10 cellular contexts compared by ENCODE assay signal in genomic region chrX:48835524-48836329, GRCh38.
DNase-seq lines count a peak whose midpoint lies in the region; ATAC-seq, FAIRE-seq and TF ChIP-seq lines count a peak whose summit lies in the region.
"Had no signal": no experiment of that assay in that cellular context is flagged by ENCODE, and none has a peak within 500 bp of the region (broad histone marks: within the 10 kb centered on the region; RNA-seq: fewer than 3 reads in every experiment).

PCSK1N (minus strand) TSS chrX:48835610; CDS start chrX:48835532, 78 bp downstream.

- peak; percentile 42 for DNase-seq in DMS 273 treated with DMSO at 0.1 percent for 48 hours (lab: John Stamatoyannopoulos, UW)
- DNase-seq in NCI-H2029 treated with DMSO at 0.1 percent for 48 hours (lab: John Stamatoyannopoulos, UW) = peak; percentile 6
- DNase-seq in activated T-cell treated with anti-CD3 and anti-CD28 coated beads, Interleukin-2, amount 50 U/mL, for 24 hours = peak; percentile 45
- peak in 1 of 2 donors; percentile 46 for DNase-seq in stimulated activated naive CD8-positive, alpha-beta T cell treated with anti-CD3 and anti-CD28 coated beads, Interleukin-15, amount 100 ng/mL, for 72 hours
- DNase-seq in H54 (ENCODE audit: insufficient read length, low spot score) = no peak

- H3K4me1 Mint-ChIP-seq in activated T-cell treated with anti-CD3 and anti-CD28 coated beads, Interleukin-2, amount 50 U/mL, for 24 hours (ENCODE audit: low read depth) = peaks cover 15% of the 10 kb centered on the region
- H3K4me1 Mint-ChIP-seq in stimulated activated naive CD8-positive, alpha-beta T cell treated with anti-CD3 and anti-CD28 coated beads, Interleukin-15, amount 100 ng/mL, for 72 hours = peaks cover 12% of the 10 kb centered on the region

- no peaks in the 10 kb centered on the region for H3K36me3 ChIP-seq in iPS-18a (ENCODE audit: control insufficient read depth, low read depth, low read length)
- H3K36me3 ChIP-seq: thyroid gland had no signal

- H3K9ac ChIP-seq in iPS-18a (ENCODE audit: low read length) = no peak within 1 kb of the TSS

- H3K27ac Mint-ChIP-seq in activated T-cell treated with anti-CD3 and anti-CD28 coated beads, Interleukin-2, amount 50 U/mL, for 24 hours = peak within 1 kb of the TSS; percentile 18
- H3K27ac Mint-ChIP-seq in stimulated activated naive CD8-positive, alpha-beta T cell treated with anti-CD3 and anti-CD28 coated beads, Interleukin-15, amount 100 ng/mL, for 72 hours = peak within 1 kb of the TSS in 1 of 2 donors; percentile 4

- no peak for FAIRE-seq in H54 (lab: Jason Lieb, UNC)
- FAIRE-seq: endometrium had no signal

- peak within 1 kb of the TSS; percentile 52 for H3K4me3 ChIP-seq in iPS-18a (ENCODE audit: low read length)
- H3K4me3 ChIP-seq: thyroid gland had no signal

- H3K27me3 Mint-ChIP-seq in activated T-cell treated with anti-CD3 and anti-CD28 coated beads, Interleukin-2, amount 50 U/mL, for 24 hours = peaks cover 49% of the 10 kb centered on the region
- peaks cover 38% of the 10 kb centered on the region for H3K27me3 Mint-ChIP-seq in stimulated activated naive CD8-positive, alpha-beta T cell treated with anti-CD3 and anti-CD28 coated beads, Interleukin-15, amount 100 ng/mL, for 72 hours

- H3K27ac ChIP-seq in iPS-18a (ENCODE audit: low read length) = no peak within 1 kb of the TSS
- H3K27ac ChIP-seq: thyroid gland had no signal

- no peaks in the 10 kb centered on the region for H3K9me3 ChIP-seq in iPS-18a (ENCODE audit: control insufficient read depth, low read depth, low read length)
- H3K9me3 ChIP-seq: thyroid gland had no signal

- peak; percentile 61 for ATAC-seq in stimulated activated naive CD8-positive, alpha-beta T cell treated with anti-CD3 and anti-CD28 coated beads, Interleukin-15, amount 100 ng/mL, for 72 hours
- no peak for ATAC-seq in HG03565 (IDR thresholded peaks at IDR 0.05; ENCODE audit: unreplicated experiment)
- no peak for ATAC-seq in GM19455 (IDR thresholded peaks at IDR 0.05; ENCODE audit: unreplicated experiment)

- TF ChIP-seq POLR2A in H54 (IDR thresholded peaks at IDR 0.05; ENCODE audit: low read depth, low read length) = no peak

- peak within 1 kb of the TSS; percentile 71 for H3K4me3 Mint-ChIP-seq in activated T-cell treated with anti-CD3 and anti-CD28 coated beads, Interleukin-2, amount 50 U/mL, for 24 hours
- peak within 1 kb of the TSS; percentile 87 to 89 for H3K4me3 Mint-ChIP-seq in stimulated activated naive CD8-positive, alpha-beta T cell treated with anti-CD3 and anti-CD28 coated beads, Interleukin-15, amount 100 ng/mL, for 72 hours

- H3K4me1 ChIP-seq in iPS-18a (ENCODE audit: control insufficient read depth, low read depth, low read length) = no peaks in the 10 kb centered on the region

- H3K36me3 Mint-ChIP-seq in activated T-cell treated with anti-CD3 and anti-CD28 coated beads, Interleukin-2, amount 50 U/mL, for 24 hours (ENCODE audit: low read depth) = no peaks in the 10 kb centered on the region

- H3K27me3 ChIP-seq in iPS-18a (ENCODE audit: control insufficient read depth, insufficient read depth, low read length) = peaks cover 57% of the 10 kb centered on the region
- H3K27me3 ChIP-seq: thyroid gland had no signal

- H3K9me3 Mint-ChIP-seq in activated T-cell treated with anti-CD3 and anti-CD28 coated beads, Interleukin-2, amount 50 U/mL, for 24 hours = no peaks in the 10 kb centered on the region
- no peaks in the 10 kb centered on the region for H3K9me3 Mint-ChIP-seq in stimulated activated naive CD8-positive, alpha-beta T cell treated with anti-CD3 and anti-CD28 coated beads, Interleukin-15, amount 100 ng/mL, for 72 hours
